1 cellular context compared by ENCODE assay signal in genomic region chr5:166639151-166639550, GRCh38.
TF ChIP-seq lines count a peak whose summit lies in the region.

No MANE protein-coding gene starts in this region.

TF ChIP-seq in GM23338, 12 proteins besides CTCF, POLR2A, EP300 and RAD21 (continued from another document):
- TF ChIP-seq, protein P1, sequence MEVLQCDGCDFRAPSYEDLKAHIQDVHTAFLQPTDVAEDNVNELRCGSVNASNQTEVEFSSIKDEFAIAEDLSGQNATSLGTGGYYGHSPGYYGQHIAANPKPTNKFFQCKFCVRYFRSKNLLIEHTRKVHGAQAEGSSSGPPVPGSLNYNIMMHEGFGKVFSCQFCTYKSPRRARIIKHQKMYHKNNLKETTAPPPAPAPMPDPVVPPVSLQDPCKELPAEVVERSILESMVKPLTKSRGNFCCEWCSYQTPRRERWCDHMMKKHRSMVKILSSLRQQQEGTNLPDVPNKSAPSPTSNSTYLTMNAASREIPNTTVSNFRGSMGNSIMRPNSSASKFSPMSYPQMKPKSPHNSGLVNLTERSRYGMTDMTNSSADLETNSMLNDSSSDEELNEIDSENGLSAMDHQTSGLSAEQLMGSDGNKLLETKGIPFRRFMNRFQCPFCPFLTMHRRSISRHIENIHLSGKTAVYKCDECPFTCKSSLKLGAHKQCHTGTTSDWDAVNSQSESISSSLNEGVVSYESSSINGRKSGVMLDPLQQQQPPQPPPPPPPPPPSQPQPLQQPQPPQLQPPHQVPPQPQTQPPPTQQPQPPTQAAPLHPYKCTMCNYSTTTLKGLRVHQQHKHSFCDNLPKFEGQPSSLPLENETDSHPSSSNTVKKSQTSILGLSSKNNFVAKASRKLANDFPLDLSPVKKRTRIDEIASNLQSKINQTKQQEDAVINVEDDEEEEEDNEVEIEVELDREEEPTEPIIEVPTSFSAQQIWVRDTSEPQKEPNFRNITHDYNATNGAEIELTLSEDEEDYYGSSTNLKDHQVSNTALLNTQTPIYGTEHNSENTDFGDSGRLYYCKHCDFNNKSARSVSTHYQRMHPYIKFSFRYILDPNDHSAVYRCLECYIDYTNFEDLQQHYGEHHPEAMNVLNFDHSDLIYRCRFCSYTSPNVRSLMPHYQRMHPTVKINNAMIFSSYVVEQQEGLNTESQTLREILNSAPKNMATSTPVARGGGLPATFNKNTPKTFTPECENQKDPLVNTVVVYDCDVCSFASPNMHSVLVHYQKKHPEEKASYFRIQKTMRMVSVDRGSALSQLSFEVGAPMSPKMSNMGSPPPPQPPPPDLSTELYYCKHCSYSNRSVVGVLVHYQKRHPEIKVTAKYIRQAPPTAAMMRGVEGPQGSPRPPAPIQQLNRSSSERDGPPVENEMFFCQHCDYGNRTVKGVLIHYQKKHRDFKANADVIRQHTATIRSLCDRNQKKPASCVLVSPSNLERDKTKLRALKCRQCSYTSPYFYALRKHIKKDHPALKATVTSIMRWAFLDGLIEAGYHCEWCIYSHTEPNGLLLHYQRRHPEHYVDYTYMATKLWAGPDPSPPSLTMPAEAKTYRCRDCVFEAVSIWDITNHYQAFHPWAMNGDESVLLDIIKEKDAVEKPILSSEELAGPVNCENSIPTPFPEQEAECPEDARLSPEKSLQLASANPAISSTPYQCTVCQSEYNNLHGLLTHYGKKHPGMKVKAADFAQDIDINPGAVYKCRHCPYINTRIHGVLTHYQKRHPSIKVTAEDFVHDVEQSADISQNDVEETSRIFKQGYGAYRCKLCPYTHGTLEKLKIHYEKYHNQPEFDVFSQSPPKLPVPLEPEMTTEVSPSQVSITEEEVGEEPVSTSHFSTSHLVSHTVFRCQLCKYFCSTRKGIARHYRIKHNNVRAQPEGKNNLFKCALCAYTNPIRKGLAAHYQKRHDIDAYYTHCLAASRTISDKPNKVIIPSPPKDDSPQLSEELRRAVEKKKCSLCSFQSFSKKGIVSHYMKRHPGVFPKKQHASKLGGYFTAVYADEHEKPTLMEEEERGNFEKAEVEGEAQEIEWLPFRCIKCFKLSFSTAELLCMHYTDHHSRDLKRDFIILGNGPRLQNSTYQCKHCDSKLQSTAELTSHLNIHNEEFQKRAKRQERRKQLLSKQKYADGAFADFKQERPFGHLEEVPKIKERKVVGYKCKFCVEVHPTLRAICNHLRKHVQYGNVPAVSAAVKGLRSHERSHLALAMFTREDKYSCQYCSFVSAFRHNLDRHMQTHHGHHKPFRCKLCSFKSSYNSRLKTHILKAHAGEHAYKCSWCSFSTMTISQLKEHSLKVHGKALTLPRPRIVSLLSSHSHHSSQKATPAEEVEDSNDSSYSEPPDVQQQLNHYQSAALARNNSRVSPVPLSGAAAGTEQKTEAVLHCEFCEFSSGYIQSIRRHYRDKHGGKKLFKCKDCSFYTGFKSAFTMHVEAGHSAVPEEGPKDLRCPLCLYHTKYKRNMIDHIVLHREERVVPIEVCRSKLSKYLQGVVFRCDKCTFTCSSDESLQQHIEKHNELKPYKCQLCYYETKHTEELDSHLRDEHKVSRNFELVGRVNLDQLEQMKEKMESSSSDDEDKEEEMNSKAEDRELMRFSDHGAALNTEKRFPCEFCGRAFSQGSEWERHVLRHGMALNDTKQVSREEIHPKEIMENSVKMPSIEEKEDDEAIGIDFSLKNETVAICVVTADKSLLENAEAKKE (CRISPR knock-in tag; IDR thresholded peaks at IDR 0.05) = no peak
